11 cellular contexts compared by ENCODE assay signal in the genomic region with DNA sequence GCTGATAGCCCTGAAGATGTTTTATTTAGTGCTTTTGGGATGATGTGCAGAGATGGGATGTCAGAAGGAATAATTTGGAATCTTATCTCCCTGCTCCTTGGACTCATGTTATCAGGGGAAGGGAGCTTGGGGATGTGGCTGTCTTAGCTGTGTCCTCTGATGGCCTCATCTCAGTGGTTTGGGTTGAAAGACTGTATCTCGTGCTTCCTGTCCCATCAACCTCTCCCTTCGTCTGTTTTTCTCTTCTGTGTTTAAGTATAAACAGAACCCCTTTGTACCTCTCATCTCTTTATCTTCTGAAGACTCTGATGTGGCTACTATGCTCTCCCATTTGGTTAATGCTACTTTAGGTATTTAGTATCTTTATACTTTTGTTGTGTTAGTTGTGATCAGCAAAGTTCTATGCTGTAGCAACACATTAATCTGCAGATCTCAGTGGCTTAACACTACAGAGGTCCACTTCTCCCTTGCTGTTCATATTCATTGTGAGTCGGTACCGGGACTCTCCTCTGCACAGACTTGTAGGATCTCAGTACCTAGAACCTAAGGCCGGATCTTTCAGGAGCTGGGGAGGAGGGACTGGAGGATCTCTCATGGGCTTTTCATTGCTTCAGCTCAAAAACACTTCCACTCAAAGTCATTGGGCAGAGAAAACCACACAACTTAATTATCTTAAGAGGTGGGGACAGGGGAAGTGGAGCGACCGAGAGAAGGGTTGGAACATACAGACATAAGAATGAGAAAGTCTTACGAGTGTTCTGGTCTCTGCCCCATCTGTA. TPM values are rescaled to one million over a fixed set of nuclear protein-coding genes. Genes with fewer than 3 reads are reported as not detected.
DNase-seq lines count a peak whose midpoint lies in the region; ATAC-seq lines count a peak whose summit lies in the region.
"Had no signal": no experiment of that assay in that cellular context is flagged by ENCODE, and none has a peak within 500 bp of the region (broad histone marks: within the 10 kb centered on the region; RNA-seq: fewer than 3 reads in every experiment).

No MANE protein-coding gene starts in this region.

- H3K27ac Mint-ChIP-seq in activated naive CD8-positive, alpha-beta T cell treated with anti-CD3 and anti-CD28 coated beads for 36 hours: peak overlapping the region; percentile 92

- peak overlapping the region; percentile 74 for H3K4me3 Mint-ChIP-seq in activated T-cell treated with anti-CD3 and anti-CD28 coated beads, Interleukin-2, amount 50 U/mL, for 4 hours
- H3K4me3 Mint-ChIP-seq in activated naive CD8-positive, alpha-beta T cell treated with anti-CD3 and anti-CD28 coated beads for 36 hours: peak overlapping the region; percentile 69

- H3K36me3 Mint-ChIP-seq in activated T-cell treated with anti-CD3 and anti-CD28 coated beads, Interleukin-2, amount 50 U/mL, for 4 hours (ENCODE audit: insufficient read depth): peaks cover 13% of the 10 kb centered on the region
- H3K36me3 Mint-ChIP-seq in activated naive CD8-positive, alpha-beta T cell treated with anti-CD3 and anti-CD28 coated beads for 36 hours: peaks cover 54% of the 10 kb centered on the region

- peak; percentile 70 to 76 for ATAC-seq in activated T-cell treated with anti-CD3 and anti-CD28 coated beads, Interleukin-2, amount 50 U/mL, for 4 hours
- ATAC-seq in sciatic nerve: peak; percentile 22
- ATAC-seq: HepG2 had no signal

- H3K27me3 Mint-ChIP-seq in activated T-cell treated with anti-CD3 and anti-CD28 coated beads, Interleukin-2, amount 50 U/mL, for 4 hours (ENCODE audit: low read depth): no peaks in the 10 kb centered on the region
- H3K27me3 Mint-ChIP-seq in activated naive CD8-positive, alpha-beta T cell treated with anti-CD3 and anti-CD28 coated beads for 36 hours: no peaks in the 10 kb centered on the region

- intact Hi-C loops in sciatic nerve (cut with DNase I): no loop called here

- DNase-seq in activated T-cell treated with anti-CD3 and anti-CD28 coated beads, Interleukin-2, amount 50 U/mL, for 4 hours: no peak
- no peak for DNase-seq in activated T-cell treated with anti-CD3 and anti-CD28 coated beads, Interleukin-2, amount 50 U/mL, for 1 hour
- peak; percentile 19 for DNase-seq in NOMO-1 treated with dmso at 0.1 percent for 144 hours (lab: John Stamatoyannopoulos, UW; ENCODE audit: unreplicated experiment)
- no peak for DNase-seq in activated naive CD8-positive, alpha-beta T cell treated with anti-CD3 and anti-CD28 coated beads for 36 hours
- no peak for DNase-seq in sciatic nerve (ENCODE audit: low spot score)
- no peak for DNase-seq in DMS 273 treated with DMSO at 0.1 percent for 48 hours (lab: John Stamatoyannopoulos, UW)
- no peak for DNase-seq in GOT3 (lab: John Stamatoyannopoulos, UW)
- no peak for DNase-seq in activated effector memory CD4-positive, alpha-beta T cell treated with Interleukin-2 at 50 U/mL for 16 hours
- DNase-seq: NCI-H1417, NCI-H510A treated with DMSO at 0.1 percent for 48 hours had no signal

- H3K4me1 Mint-ChIP-seq in activated T-cell treated with anti-CD3 and anti-CD28 coated beads, Interleukin-2, amount 50 U/mL, for 4 hours (ENCODE audit: low read depth): peaks cover 75% of the 10 kb centered on the region
- H3K4me1 Mint-ChIP-seq in activated naive CD8-positive, alpha-beta T cell treated with anti-CD3 and anti-CD28 coated beads for 36 hours: peaks cover 65% of the 10 kb centered on the region

- no peaks in the 10 kb centered on the region for H3K9me3 Mint-ChIP-seq in activated T-cell treated with anti-CD3 and anti-CD28 coated beads, Interleukin-2, amount 50 U/mL, for 4 hours
- H3K9me3 Mint-ChIP-seq in activated naive CD8-positive, alpha-beta T cell treated with anti-CD3 and anti-CD28 coated beads for 36 hours: no peaks in the 10 kb centered on the region

RNA-seq across cellular contexts. Expression of gene PRKCA, which starts 28.8 kb away (rescaled TPM):
- 100 to 1,000 TPM in 1 of 3 donors, 10 to 100 TPM in 2; 79.4 to 114 (median 95.3) TPM for total RNA-seq in activated T-cell treated with anti-CD3 and anti-CD28 coated beads, Interleukin-2, amount 50 U/mL, for 4 hours
- 10 to 100 TPM; 63.5 to 65.8 TPM for total RNA-seq in activated naive CD8-positive, alpha-beta T cell treated with anti-CD3 and anti-CD28 coated beads for 36 hours
- total RNA-seq in sciatic nerve: 168 TPM
